Comparison of ENCODE assay signal across 18 cellular contexts in genomic region chr3:193545304-193545703, GRCh38. TPM values are rescaled to one million over a fixed set of nuclear protein-coding genes. Genes with fewer than 3 reads are reported as not detected.
DNase-seq lines count a peak whose midpoint lies in the region; ATAC-seq, FAIRE-seq and TF ChIP-seq lines count a peak whose summit lies in the region.
"Had no signal": no experiment of that assay in that cellular context is flagged by ENCODE, and none has a peak within 500 bp of the region (broad histone marks: within the 10 kb centered on the region; RNA-seq: fewer than 3 reads in every experiment).

No MANE protein-coding gene starts in this region.

- H3K9me3 ChIP-seq in left lung, result peaks cover 0 to 8% of the 10 kb centered on the region in 2 donors
- no peaks in the 10 kb centered on the region for H3K9me3 ChIP-seq in ovary
- no peaks in the 10 kb centered on the region for H3K9me3 ChIP-seq in small intestine (ENCODE audit: control insufficient read depth, low read depth)
- no peaks in the 10 kb centered on the region for H3K9me3 ChIP-seq in gastroesophageal sphincter

- H3K27me3 ChIP-seq in left lung, result no peaks in the 10 kb centered on the region
- no peaks in the 10 kb centered on the region for H3K27me3 ChIP-seq in ovary
- H3K27me3 ChIP-seq in small intestine (ENCODE audit: control insufficient read depth in 2 of 2, insufficient read depth in 2 of 2, low read length in 2 of 2), result peaks cover 0 to 3% of the 10 kb centered on the region in 2 donors
- H3K27me3 ChIP-seq in gastroesophageal sphincter, result no peaks in the 10 kb centered on the region

- no peak for TF ChIP-seq POLR2A in ovary (IDR thresholded peaks at IDR 0.05)
- no peak for TF ChIP-seq POLR2A in gastroesophageal sphincter (IDR thresholded peaks at IDR 0.05)

- H3K27ac ChIP-seq in left lung (no peak overlapping the region), temporal lobe (ENCODE audit: low read depth, low read length) (peak overlapping the region; percentile 9), ovary (no peak overlapping the region), small intestine (ENCODE audit: low read depth in 1 of 2, low read length in 1 of 2) (no peak overlapping the region), gastroesophageal sphincter (no peak overlapping the region)
- H3K27ac ChIP-seq: 22Rv1 had no signal

- no peak overlapping the region for H3K4me3 ChIP-seq in left lung
- no peak overlapping the region for H3K4me3 ChIP-seq in ovary
- H3K4me3 ChIP-seq in small intestine (ENCODE audit: low read depth in 1 of 2, low read length in 2 of 2), result no peak overlapping the region
- no peak overlapping the region for H3K4me3 ChIP-seq in gastroesophageal sphincter

- no peak for TF ChIP-seq CTCF in left lung (IDR thresholded peaks at IDR 0.05)
- no peak for TF ChIP-seq CTCF in ovary (IDR thresholded peaks at IDR 0.05)
- TF ChIP-seq CTCF in gastroesophageal sphincter (IDR thresholded peaks at IDR 0.05), result no peak

- ATAC-seq in left lung (peak; percentile 69), gastroesophageal sphincter (no peak)

- no peak for FAIRE-seq in small intestine (lab: Jason Lieb, UNC)
- FAIRE-seq: GM12892, GM19239, H1 had no signal

- intact Hi-C loops in left lung (cut with DNase I), result no loop called here
- intact Hi-C loops in ovary (cut with DNase I), result no loop called here

- no peaks in the 10 kb centered on the region for H3K4me1 ChIP-seq in left lung
- H3K4me1 ChIP-seq in ovary (ENCODE audit: insufficient read depth), result no peaks in the 10 kb centered on the region
- H3K4me1 ChIP-seq in small intestine (ENCODE audit: control insufficient read depth in 2 of 2, insufficient read depth in 1 of 2, low read depth in 1 of 2, low read length in 1 of 2), result no peaks in the 10 kb centered on the region
- H3K4me1 ChIP-seq in gastroesophageal sphincter, result no peaks in the 10 kb centered on the region
- H3K4me1 ChIP-seq: Caco-2 had no signal

- 86 to 100% (median 97%) methylated on average over 1 of the region's 1 CpG for WGBS in ovary, 3 donors
- WGBS in small intestine, 3 donors, result 93 to 100% (median 96%) methylated on average over 1 of the region's 1 CpG
- WGBS in gastroesophageal sphincter (ENCODE audit: low coverage in 1 of 2), 2 donors, result 92 to 100% methylated on average over 1 of the region's 1 CpG

- TF ChIP-seq EP300 in ovary (IDR thresholded peaks at IDR 0.05) (no peak), gastroesophageal sphincter (IDR thresholded peaks at IDR 0.05) (no peak)

- peak; percentile 23 for DNase-seq in H4 (ENCODE audit: low spot score)
- peak; percentile 24 for DNase-seq in astrocyte of the hippocampus (ENCODE audit: low read depth, low spot score)
- no peak for DNase-seq in left lung
- no peak for DNase-seq in ovary
- DNase-seq in small intestine, result no peak
- DNase-seq: Caco-2; CD8-positive, alpha-beta memory T cell; DND-41; GDM1; HCEC 1CT; HFFc6 had no signal

- H3K36me3 ChIP-seq in left lung (no peaks in the 10 kb centered on the region), ovary (no peaks in the 10 kb centered on the region), small intestine (ENCODE audit: control insufficient read depth in 2 of 2, insufficient read depth in 2 of 2, low read length in 2 of 2) (no peaks in the 10 kb centered on the region), gastroesophageal sphincter (no peaks in the 10 kb centered on the region)

RNA-seq across cellular contexts. Expression of gene ATP13A4, which starts 9.4 kb away (rescaled TPM):
- total RNA-seq in H4 (2014; rRNA removed; shearing (Covaris generic)), result 0.02 TPM in 1 of 2 replicates, not detected in the other
- total RNA-seq in left lung, result 100 to 1,000 TPM in 1 of 2 donors, 10 to 100 TPM in 1; 74.1 to 262 TPM
- total RNA-seq in temporal lobe, result 15.7 TPM
- total RNA-seq in ovary, result 10 to 100 TPM in 1 of 7 donors, 1 to 10 TPM in 1, under 1 TPM in 5; 0.36 to 17.5 (median 0.52) TPM
- under 1 TPM; 0.27 to 0.30 TPM for polyA plus RNA-seq in ovary
- polyA plus RNA-seq in small intestine, result under 1 TPM in 2 of 3 donors, not detected in 1; 0.22 to 0.24 TPM
- total RNA-seq in gastroesophageal sphincter, result 1 to 10 TPM in 1 of 4 donors, under 1 TPM in 2, not detected in 1; 0.13 to 2.3 (median 0.16) TPM
- total RNA-seq: A673, H1, HFFc6 had no signal
- polyA plus RNA-seq: CD8-positive, alpha-beta memory T cell had no signal

RNA-seq across cellular contexts. Expression of gene OPA1, which starts 47.7 kb away (rescaled TPM):
- total RNA-seq in H4 (2014; rRNA removed; shearing (Covaris generic)), result 51.9 and 53.6 TPM in 2 replicates
- total RNA-seq in left lung (10 to 100 TPM; 45.3 to 48.3 TPM), temporal lobe (103 TPM), ovary (10 to 100 TPM; 29.1 to 50.4 (median 40.3) TPM), gastroesophageal sphincter (10 to 100 TPM; 52.6 to 70.4 (median 57.9) TPM)
- polyA plus RNA-seq in ovary (10 to 100 TPM; 14.4 to 24.2 TPM), small intestine (10 to 100 TPM; 22.3 to 28.6 (median 27.5) TPM)

Comparison
In these comparisons a context has a peak if more than half of its experiments do, and no peak if none do; other contexts are left out.
1. DNase-seq: peak in H4 (single experiment) and astrocyte of the hippocampus (single experiment); none in left lung (0 of 2), ovary (0 of 5) and small intestine (single experiment).